1 cellular context compared by ENCODE assay signal in the genomic region with DNA sequence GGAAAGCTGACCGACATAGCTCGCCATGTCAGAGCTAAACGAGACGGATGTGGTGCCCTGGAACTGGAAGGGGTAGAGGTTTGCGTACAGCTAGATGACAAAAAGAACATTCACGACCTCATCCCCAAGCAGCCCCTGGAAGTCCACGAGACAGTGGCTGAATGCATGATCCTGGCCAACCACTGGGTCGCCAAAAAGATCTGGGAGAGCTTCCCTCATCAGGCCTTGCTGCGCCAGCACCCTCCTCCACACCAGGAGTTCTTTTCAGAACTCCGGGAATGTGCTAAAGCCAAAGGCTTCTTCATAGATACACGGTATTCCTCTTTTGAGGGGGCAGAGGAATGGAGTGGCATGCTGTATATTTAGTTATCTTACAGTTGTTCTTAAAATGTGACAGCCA.
TF ChIP-seq lines count a peak whose summit lies in the region.

No MANE protein-coding gene starts in this region.

TF ChIP-seq in WTC11, 78 proteins besides CTCF, POLR2A, EP300 and RAD21 (continued from another document):
- TF ChIP-seq, protein P1, sequence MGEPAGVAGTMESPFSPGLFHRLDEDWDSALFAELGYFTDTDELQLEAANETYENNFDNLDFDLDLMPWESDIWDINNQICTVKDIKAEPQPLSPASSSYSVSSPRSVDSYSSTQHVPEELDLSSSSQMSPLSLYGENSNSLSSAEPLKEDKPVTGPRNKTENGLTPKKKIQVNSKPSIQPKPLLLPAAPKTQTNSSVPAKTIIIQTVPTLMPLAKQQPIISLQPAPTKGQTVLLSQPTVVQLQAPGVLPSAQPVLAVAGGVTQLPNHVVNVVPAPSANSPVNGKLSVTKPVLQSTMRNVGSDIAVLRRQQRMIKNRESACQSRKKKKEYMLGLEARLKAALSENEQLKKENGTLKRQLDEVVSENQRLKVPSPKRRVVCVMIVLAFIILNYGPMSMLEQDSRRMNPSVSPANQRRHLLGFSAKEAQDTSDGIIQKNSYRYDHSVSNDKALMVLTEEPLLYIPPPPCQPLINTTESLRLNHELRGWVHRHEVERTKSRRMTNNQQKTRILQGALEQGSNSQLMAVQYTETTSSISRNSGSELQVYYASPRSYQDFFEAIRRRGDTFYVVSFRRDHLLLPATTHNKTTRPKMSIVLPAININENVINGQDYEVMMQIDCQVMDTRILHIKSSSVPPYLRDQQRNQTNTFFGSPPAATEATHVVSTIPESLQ (CRISPR knock-in tag; IDR thresholded peaks at IDR 0.05), result no peak
- TF ChIP-seq SMAD4 (CRISPR knock-in tag; IDR thresholded peaks at IDR 0.05), result no peak
- no peak for TF ChIP-seq RELA (CRISPR knock-in tag; IDR thresholded peaks at IDR 0.05; ENCODE audit: borderline replicate concordance)
- no peak for TF ChIP-seq SP1 (CRISPR knock-in tag; conservative IDR thresholded peaks at IDR 0.05)
- TF ChIP-seq, protein P2, sequence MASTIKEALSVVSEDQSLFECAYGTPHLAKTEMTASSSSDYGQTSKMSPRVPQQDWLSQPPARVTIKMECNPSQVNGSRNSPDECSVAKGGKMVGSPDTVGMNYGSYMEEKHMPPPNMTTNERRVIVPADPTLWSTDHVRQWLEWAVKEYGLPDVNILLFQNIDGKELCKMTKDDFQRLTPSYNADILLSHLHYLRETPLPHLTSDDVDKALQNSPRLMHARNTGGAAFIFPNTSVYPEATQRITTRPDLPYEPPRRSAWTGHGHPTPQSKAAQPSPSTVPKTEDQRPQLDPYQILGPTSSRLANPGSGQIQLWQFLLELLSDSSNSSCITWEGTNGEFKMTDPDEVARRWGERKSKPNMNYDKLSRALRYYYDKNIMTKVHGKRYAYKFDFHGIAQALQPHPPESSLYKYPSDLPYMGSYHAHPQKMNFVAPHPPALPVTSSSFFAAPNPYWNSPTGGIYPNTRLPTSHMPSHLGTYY (CRISPR knock-in tag; IDR thresholded peaks at IDR 0.05), result no peak
- TF ChIP-seq, protein P3, sequence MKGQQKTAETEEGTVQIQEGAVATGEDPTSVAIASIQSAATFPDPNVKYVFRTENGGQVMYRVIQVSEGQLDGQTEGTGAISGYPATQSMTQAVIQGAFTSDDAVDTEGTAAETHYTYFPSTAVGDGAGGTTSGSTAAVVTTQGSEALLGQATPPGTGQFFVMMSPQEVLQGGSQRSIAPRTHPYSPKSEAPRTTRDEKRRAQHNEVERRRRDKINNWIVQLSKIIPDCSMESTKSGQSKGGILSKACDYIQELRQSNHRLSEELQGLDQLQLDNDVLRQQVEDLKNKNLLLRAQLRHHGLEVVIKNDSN (CRISPR knock-in tag; IDR thresholded peaks at IDR 0.05), result no peak
- TF ChIP-seq, protein P4, sequence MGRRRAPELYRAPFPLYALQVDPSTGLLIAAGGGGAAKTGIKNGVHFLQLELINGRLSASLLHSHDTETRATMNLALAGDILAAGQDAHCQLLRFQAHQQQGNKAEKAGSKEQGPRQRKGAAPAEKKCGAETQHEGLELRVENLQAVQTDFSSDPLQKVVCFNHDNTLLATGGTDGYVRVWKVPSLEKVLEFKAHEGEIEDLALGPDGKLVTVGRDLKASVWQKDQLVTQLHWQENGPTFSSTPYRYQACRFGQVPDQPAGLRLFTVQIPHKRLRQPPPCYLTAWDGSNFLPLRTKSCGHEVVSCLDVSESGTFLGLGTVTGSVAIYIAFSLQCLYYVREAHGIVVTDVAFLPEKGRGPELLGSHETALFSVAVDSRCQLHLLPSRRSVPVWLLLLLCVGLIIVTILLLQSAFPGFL (CRISPR knock-in tag; IDR thresholded peaks at IDR 0.05; ENCODE audit: borderline replicate concordance), result no peak
- TF ChIP-seq, protein P5, sequence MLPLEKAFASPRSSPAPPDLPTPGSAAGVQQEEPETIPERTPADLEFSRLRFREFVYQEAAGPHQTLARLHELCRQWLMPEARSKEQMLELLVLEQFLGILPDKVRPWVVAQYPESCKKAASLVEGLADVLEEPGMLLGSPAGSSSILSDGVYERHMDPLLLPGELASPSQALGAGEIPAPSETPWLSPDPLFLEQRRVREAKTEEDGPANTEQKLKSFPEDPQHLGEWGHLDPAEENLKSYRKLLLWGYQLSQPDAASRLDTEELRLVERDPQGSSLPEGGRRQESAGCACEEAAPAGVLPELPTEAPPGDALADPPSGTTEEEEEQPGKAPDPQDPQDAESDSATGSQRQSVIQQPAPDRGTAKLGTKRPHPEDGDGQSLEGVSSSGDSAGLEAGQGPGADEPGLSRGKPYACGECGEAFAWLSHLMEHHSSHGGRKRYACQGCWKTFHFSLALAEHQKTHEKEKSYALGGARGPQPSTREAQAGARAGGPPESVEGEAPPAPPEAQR (CRISPR knock-in tag; IDR thresholded peaks at IDR 0.05), result no peak
- no peak for TF ChIP-seq ATF1 (CRISPR knock-in tag; IDR thresholded peaks at IDR 0.05)
- TF ChIP-seq HMGA2 (CRISPR knock-in tag; IDR thresholded peaks at IDR 0.05), result no peak
- TF ChIP-seq NFATC4 (CRISPR knock-in tag; IDR thresholded peaks at IDR 0.05), result no peak
- no peak for TF ChIP-seq EMX1 (CRISPR knock-in tag; IDR thresholded peaks at IDR 0.05)
- TF ChIP-seq, protein P6, sequence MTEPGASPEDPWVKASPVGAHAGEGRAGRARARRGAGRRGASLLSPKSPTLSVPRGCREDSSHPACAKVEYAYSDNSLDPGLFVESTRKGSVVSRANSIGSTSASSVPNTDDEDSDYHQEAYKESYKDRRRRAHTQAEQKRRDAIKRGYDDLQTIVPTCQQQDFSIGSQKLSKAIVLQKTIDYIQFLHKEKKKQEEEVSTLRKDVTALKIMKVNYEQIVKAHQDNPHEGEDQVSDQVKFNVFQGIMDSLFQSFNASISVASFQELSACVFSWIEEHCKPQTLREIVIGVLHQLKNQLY (CRISPR knock-in tag; IDR thresholded peaks at IDR 0.05), result no peak
